ENCODE assay signal across 1 cellular context in the genomic region with DNA sequence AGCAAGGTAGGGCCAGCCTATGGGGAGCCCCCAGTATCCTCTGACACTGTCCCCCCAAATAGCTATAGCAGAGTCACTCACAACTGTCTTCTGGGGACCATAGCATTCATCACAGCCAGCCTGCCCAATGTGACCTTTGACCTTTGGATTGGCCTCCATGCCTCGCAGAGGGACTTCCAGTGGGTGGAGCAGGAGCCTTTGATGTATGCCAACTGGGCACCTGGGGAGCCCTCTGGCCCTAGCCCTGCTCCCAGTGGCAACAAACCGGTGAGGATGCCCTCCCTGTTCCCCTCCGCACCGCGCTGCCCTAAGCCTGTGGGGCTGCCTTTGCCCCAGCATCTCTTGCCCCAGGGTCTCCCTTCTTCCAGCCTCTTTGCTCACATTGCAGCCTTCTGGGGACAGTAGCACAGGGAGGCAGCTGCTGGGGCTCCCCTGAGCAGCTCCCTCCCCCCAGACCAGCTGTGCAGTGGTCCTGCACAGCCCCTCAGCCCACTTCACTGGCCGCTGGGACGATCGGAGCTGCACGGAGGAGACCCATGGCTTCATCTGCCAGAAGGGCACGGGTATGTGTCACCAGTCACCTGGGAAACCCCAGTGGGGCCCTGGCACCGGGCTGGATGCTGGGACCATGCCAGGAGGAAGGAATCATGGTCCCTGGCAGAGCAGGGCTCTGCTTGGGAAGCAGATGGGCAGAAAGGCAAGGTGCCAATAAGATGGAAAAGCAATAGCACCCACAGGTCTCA.
TF ChIP-seq lines count a peak whose summit lies in the region.

No MANE protein-coding gene starts in this region.

TF ChIP-seq in K562, 482 proteins besides CTCF, POLR2A, EP300 and RAD21:
- TF ChIP-seq JUND (IDR thresholded peaks at IDR 0.05; ENCODE audit: borderline replicate concordance, low read depth, low read length) (no peak), JUND (tag; IDR thresholded peaks at IDR 0.05; ENCODE audit: borderline replicate concordance, low read depth, low read length) (no peak), NR2C1 (IDR thresholded peaks at IDR 0.05) (peak; percentile 76), NR2C1 (tag; IDR thresholded peaks at IDR 0.05) (peak; percentile 73), NR2C2 (CRISPR knock-in tag; IDR thresholded peaks at IDR 0.05) (peak; percentile 54; the same call in 1 of the 2 replicates), NR2C2 (tag; IDR thresholded peaks at IDR 0.05) (peak; percentile 59; the same call in 1 of the 2 replicates)
